Comparison of ENCODE assay signal across 8 cellular contexts in the genomic region with DNA sequence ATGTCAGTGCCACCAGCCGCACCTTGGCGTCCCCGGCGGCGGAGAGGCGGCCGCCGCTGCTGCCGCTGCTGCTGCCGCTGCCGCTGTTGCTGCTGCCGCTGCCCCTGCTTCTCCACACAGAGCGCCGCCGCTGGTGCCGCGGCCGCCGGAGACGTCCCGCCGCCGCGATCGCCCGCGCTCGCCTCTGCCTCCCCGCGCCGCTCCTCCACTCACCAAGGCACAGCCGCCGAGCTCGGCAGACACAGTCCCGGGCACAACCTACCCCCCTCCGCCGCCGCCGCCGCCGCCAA. TPM values are rescaled to one million over a fixed set of nuclear protein-coding genes. Genes with fewer than 3 reads are reported as not detected.
DNase-seq lines count a peak whose midpoint lies in the region; ATAC-seq and TF ChIP-seq lines count a peak whose summit lies in the region.

A gene (minus strand): TSS at position 260 of the 290 bp plus-strand sequence.

- H4K12ac ChIP-seq in trophoblast cell (ENCODE audit: low read depth, low read length): peak within 1 kb of the TSS; percentile 24

- H4K91ac ChIP-seq in trophoblast cell (ENCODE audit: low read depth, low read length): peak within 1 kb of the TSS; percentile 41

- no peaks in the 10 kb centered on the region for H3K27me3 ChIP-seq in foreskin keratinocyte
- H3K27me3 ChIP-seq in trophoblast cell (ENCODE audit: insufficient read depth, low read length): no peaks in the 10 kb centered on the region

- H3K4me1 Mint-ChIP-seq in T-helper 1 cell treated with Interleukin-12 subunit alpha and Interleukin-12 subunit beta and Interleukin-4 antibody, amounts not matched to agents 30 μg/mL and 1 μg/mL, for 36 hours (ENCODE audit: low read depth): peaks cover 32% of the 10 kb centered on the region

- peak within 1 kb of the TSS; percentile 96 for H3K4me2 ChIP-seq in trophoblast cell (ENCODE audit: low read length)

- H3K4me3 Mint-ChIP-seq in T-helper 1 cell treated with Interleukin-12 subunit alpha and Interleukin-12 subunit beta and Interleukin-4 antibody, amounts not matched to agents 30 μg/mL and 1 μg/mL, for 36 hours: peak within 1 kb of the TSS; percentile 95

- peak within 1 kb of the TSS; percentile 33 for H3K14ac ChIP-seq in trophoblast cell (ENCODE audit: low read length)

- peaks cover 55% of the 10 kb centered on the region for H3K27me3 Mint-ChIP-seq in T-helper 1 cell treated with Interleukin-12 subunit alpha and Interleukin-12 subunit beta and Interleukin-4 antibody, amounts not matched to agents 30 μg/mL and 1 μg/mL, for 36 hours (ENCODE audit: low read depth)

- H2BK120ac ChIP-seq in trophoblast cell (ENCODE audit: insufficient read depth, low read length, poor library complexity): peak within 1 kb of the TSS; percentile 57

- no peaks in the 10 kb centered on the region for H3K36me3 ChIP-seq in trophoblast cell (ENCODE audit: control insufficient read depth in 1 of 2, insufficient read depth in 2 of 2, low read length in 2 of 2)

- peak within 1 kb of the TSS; percentile 80 for H3K4me3 ChIP-seq in HFF-Myc (replicated peaks; ENCODE audit: low read depth, low read length)
- peak within 1 kb of the TSS; percentile 99 for H3K4me3 ChIP-seq in trophoblast cell (ENCODE audit: low read depth, low read length)

- peak within 1 kb of the TSS; percentile 82 for H3K9ac ChIP-seq in trophoblast cell (ENCODE audit: low read length)

- peak within 1 kb of the TSS; percentile 26 for H4K8ac ChIP-seq in trophoblast cell (ENCODE audit: low read depth, low read length)

- no peak for TF ChIP-seq CTCF in HFF-Myc (IDR thresholded peaks at IDR 0.05; ENCODE audit: low read depth, low read length, missing control alignments)
- peak; percentile 16 for TF ChIP-seq CTCF in foreskin keratinocyte (conservative IDR thresholded peaks at IDR 0.05)

- H3K23ac ChIP-seq in trophoblast cell (ENCODE audit: low read length): no peak within 1 kb of the TSS

- WGBS in trophoblast cell (ENCODE audit: extremely low coverage, insufficient coverage, insufficient read length): no CpG with 5 or more reads among the region's 41 CpGs

- no peaks in the 10 kb centered on the region for H3K36me3 Mint-ChIP-seq in T-helper 1 cell treated with Interleukin-12 subunit alpha and Interleukin-12 subunit beta and Interleukin-4 antibody, amounts not matched to agents 30 μg/mL and 1 μg/mL, for 36 hours (ENCODE audit: low read depth)

- peak within 1 kb of the TSS; percentile 65 for H2BK5ac ChIP-seq in trophoblast cell (ENCODE audit: low read depth, low read length, poor library complexity)

- H2AK5ac ChIP-seq in trophoblast cell (ENCODE audit: low read length): no peak within 1 kb of the TSS

- ATAC-seq in GM18498 (IDR thresholded peaks at IDR 0.05; ENCODE audit: unreplicated experiment) (peak; percentile 25), foreskin keratinocyte (no peak)

- H3K27ac Mint-ChIP-seq in T-helper 1 cell treated with Interleukin-12 subunit alpha and Interleukin-12 subunit beta and Interleukin-4 antibody, amounts not matched to agents 30 μg/mL and 1 μg/mL, for 36 hours: peak within 1 kb of the TSS; percentile 93

- H3K9me3 ChIP-seq in trophoblast cell (ENCODE audit: insufficient read depth, low read depth, low read length): no peaks in the 10 kb centered on the region

- peak within 1 kb of the TSS; percentile 94 for H3K27ac ChIP-seq in foreskin keratinocyte
- H3K27ac ChIP-seq in trophoblast cell (ENCODE audit: low read depth, low read length): peak within 1 kb of the TSS; percentile 66

- H3K4ac ChIP-seq in trophoblast cell (ENCODE audit: low read depth, low read length): peak within 1 kb of the TSS; percentile 26

- DNase-seq in HFF-Myc (ENCODE audit: extremely low read depth, low read depth): no peak
- no peak for DNase-seq in foreskin keratinocyte
- DNase-seq in trophoblast cell: peak in 1 of 2 donors; percentile 50
- no peak for DNase-seq in NCI-H446 treated with DMSO at 0.1 percent for 48 hours (lab: John Stamatoyannopoulos, UW)
- DNase-seq in activated CD4-positive, alpha-beta T cell treated with anti-CD3 and anti-CD28 coated beads, Interleukin-2, amount 50 U/mL, for 1 hour: no peak
- DNase-seq in superior temporal gyrus (ENCODE audit: extremely low spot score): no peak

- H3K9me3 Mint-ChIP-seq in T-helper 1 cell treated with Interleukin-12 subunit alpha and Interleukin-12 subunit beta and Interleukin-4 antibody, amounts not matched to agents 30 μg/mL and 1 μg/mL, for 36 hours: no peaks in the 10 kb centered on the region

- H3K4me1 ChIP-seq in foreskin keratinocyte: peaks cover 15% of the 10 kb centered on the region
- peaks cover 4 to 6% of the 10 kb centered on the region in 2 experiments for H3K4me1 ChIP-seq in trophoblast cell (ENCODE audit: control insufficient read depth in 1 of 2, insufficient read depth in 2 of 2, low read length in 2 of 2)

- peak within 1 kb of the TSS; percentile 27 for H2AFZ ChIP-seq in trophoblast cell (ENCODE audit: insufficient read depth, low read length, poor library complexity)

- H3K79me1 ChIP-seq in trophoblast cell (ENCODE audit: low read length): peaks cover 14% of the 10 kb centered on the region

- H3K18ac ChIP-seq in trophoblast cell (ENCODE audit: low read length): peak within 1 kb of the TSS; percentile 73

- H2BK12ac ChIP-seq in trophoblast cell (ENCODE audit: low read length): no peak within 1 kb of the TSS

- H3K79me2 ChIP-seq in trophoblast cell (ENCODE audit: control insufficient read depth, insufficient read depth, low read length, poor library complexity): peaks cover 8% of the 10 kb centered on the region

RNA-seq across cellular contexts. Expression of the gene that starts here (rescaled TPM):
- 53.3 and 60.3 TPM in 2 replicates for total RNA-seq in foreskin keratinocyte
- polyA plus RNA-seq in foreskin keratinocyte: 20.5 and 20.9 TPM in 2 replicates
- 28.0 TPM in 2 replicates for polyA plus RNA-seq in trophoblast cell (2013)
